Comparison of ENCODE assay signal across 17 cellular contexts in genomic region chr10:125132331-125132730, GRCh38. TPM values are rescaled to one million over a fixed set of nuclear protein-coding genes. Genes with fewer than 3 reads are reported as not detected.
DNase-seq lines count a peak whose midpoint lies in the region; ATAC-seq and TF ChIP-seq lines count a peak whose summit lies in the region.
"Had no signal": no experiment of that assay in that cellular context is flagged by ENCODE, and none has a peak within 500 bp of the region (broad histone marks: within the 10 kb centered on the region; RNA-seq: fewer than 3 reads in every experiment).

No MANE protein-coding gene starts in this region.

- CTCF ChIA-PET in A673 (lab: Charles Lee) = no interaction called here

- H3F3A ChIP-seq in GM23338 (replicated peaks; ENCODE audit: low read depth) = peaks cover 3% of the 10 kb centered on the region
- peaks cover 12% of the 10 kb centered on the region for H3F3A ChIP-seq in neural progenitor cell (ENCODE audit: low read depth)

- H3K27ac Mint-ChIP-seq in GM23338 (no peak overlapping the region), chondrocyte (ENCODE audit: unreplicated experiment) (no peak overlapping the region), neural progenitor cell (no peak overlapping the region)
- H3K27ac Mint-ChIP-seq: B cell; CD4-positive, alpha-beta T cell had no signal

- BruUV-seq in A673 (replicated peaks; lab: Mats Ljungman, UMichigan) = no TSS peak

- H3K9me3 Mint-ChIP-seq in GM23338 (no peaks in the 10 kb centered on the region; the same call in 2 of the 3 replicates), chondrocyte (ENCODE audit: low read depth) (peaks cover 7% of the 10 kb centered on the region), neural progenitor cell (peaks cover 2% of the 10 kb centered on the region)
- H3K9me3 Mint-ChIP-seq: CD4-positive, alpha-beta T cell had no signal

- H3K4me3 Mint-ChIP-seq in GM23338 (no peak overlapping the region; the same call in 2 of the 3 replicates), chondrocyte (ENCODE audit: unreplicated experiment) (no peak overlapping the region), neural progenitor cell (no peak overlapping the region)
- H3K4me3 Mint-ChIP-seq: B cell; CD4-positive, alpha-beta T cell had no signal

- no peak overlapping the region for H3K27ac ChIP-seq in A673 (ENCODE audit: low read depth, low read length, poor library complexity, severe bottlenecking)
- peak overlapping the region; percentile 47; the same call in 1 of the 2 replicates for H3K27ac ChIP-seq in GM23338 (ENCODE audit: low read depth)
- H3K27ac ChIP-seq in neural progenitor cell = no peak overlapping the region
- H3K27ac ChIP-seq: GM23248, PC-9 had no signal

- POLR2A ChIA-PET in A673 (lab: Charles Lee; ENCODE audit: low non-redundant PET) = no interaction called here

- intact Hi-C loops in A673 (cut with micrococcal nuclease; ENCODE audit: unreplicated experiment) = no loop called here

- H3K27me3 ChIP-seq in A673 (replicated peaks; ENCODE audit: insufficient read depth, low read depth, low read length, poor library complexity) (no peaks in the 10 kb centered on the region), GM23338 (ENCODE audit: insufficient read depth) (no peaks in the 10 kb centered on the region), neural progenitor cell (no peaks in the 10 kb centered on the region)

- H4K20me1 ChIP-seq in GM23338 (replicated peaks; ENCODE audit: insufficient read depth) (peaks cover 93% of the 10 kb centered on the region), neural progenitor cell (ENCODE audit: low read depth) (peaks cover 100% of the 10 kb centered on the region)

- no peak overlapping the region for H3K4me3 ChIP-seq in A673 (ENCODE audit: low read depth, low read length, poor library complexity, severe bottlenecking)
- H3K4me3 ChIP-seq in GM23338 = no peak overlapping the region
- H3K4me3 ChIP-seq in neural progenitor cell = no peak overlapping the region
- H3K4me3 ChIP-seq: GM23248, PC-9 had no signal

- ATAC-seq in GM23338 (0 out of 3 replicates have a peak, but pooled peaks have one; percentile 3), GM21526 (IDR thresholded peaks at IDR 0.05; ENCODE audit: low FRiP score, unreplicated experiment) (no peak), GM19035 (IDR thresholded peaks at IDR 0.05; ENCODE audit: unreplicated experiment) (no peak), HG03457 (IDR thresholded peaks at IDR 0.05; ENCODE audit: unreplicated experiment) (no peak)

- H3K9ac ChIP-seq in neural progenitor cell = no peak overlapping the region
- H3K9ac ChIP-seq: GM23248 had no signal

- H3K79me2 ChIP-seq in GM23338 (replicated peaks; ENCODE audit: insufficient read depth) (peaks cover 100% of the 10 kb centered on the region), neural progenitor cell (ENCODE audit: low read depth) (peaks cover 100% of the 10 kb centered on the region)

- H3K36me3 ChIP-seq in A673 (ENCODE audit: insufficient read depth, low read length, poor library complexity, severe bottlenecking) = peaks cover 15% of the 10 kb centered on the region
- H3K36me3 ChIP-seq in GM23338 (ENCODE audit: insufficient read depth) = peaks cover 20% of the 10 kb centered on the region
- peaks cover 4% of the 10 kb centered on the region for H3K36me3 ChIP-seq in neural progenitor cell

- TF ChIP-seq CTCF in A673 (conservative IDR thresholded peaks at IDR 0.05; ENCODE audit: low read depth, low read length) (no peak), GM23338 (conservative IDR thresholded peaks at IDR 0.05; ENCODE audit: low read depth in 2 of 2) (no peak), chondrocyte (IDR thresholded peaks at IDR 0.05) (no peak), neural progenitor cell (IDR thresholded peaks at IDR 0.05) (no peak)

- no peak overlapping the region for H2AFZ ChIP-seq in GM23338
- no peak overlapping the region for H2AFZ ChIP-seq in neural progenitor cell (replicated peaks)
- H2AFZ ChIP-seq: GM23248, PC-9 had no signal

- H3K9me2 ChIP-seq in GM23338 (ENCODE audit: insufficient read depth) = 0 out of 2 replicates have a peak, but pooled peaks cover 2% of the 10 kb centered on the region

- no peak overlapping the region; the same call in 1 of the 2 replicates for H3K4me2 ChIP-seq in GM23338
- peak overlapping the region; percentile 61 for H3K4me2 ChIP-seq in neural progenitor cell
- H3K4me2 ChIP-seq: PC-9 had no signal

- H3K4me1 Mint-ChIP-seq in GM23338 = peaks cover 89% of the 10 kb centered on the region
- H3K4me1 Mint-ChIP-seq in chondrocyte (ENCODE audit: low read depth) = peaks cover 34% of the 10 kb centered on the region
- peaks cover 33% of the 10 kb centered on the region for H3K4me1 Mint-ChIP-seq in neural progenitor cell
- H3K4me1 Mint-ChIP-seq: B cell had no signal

- H3K4me1 ChIP-seq in A673 (ENCODE audit: insufficient read depth, low read length, poor library complexity, severe bottlenecking) = peaks cover 10% of the 10 kb centered on the region
- peaks cover 90% of the 10 kb centered on the region for H3K4me1 ChIP-seq in GM23338 (ENCODE audit: insufficient read depth)
- H3K4me1 ChIP-seq in neural progenitor cell = peaks cover 51% of the 10 kb centered on the region

- H3K9me3 ChIP-seq in A673 (ENCODE audit: low read depth, low read length, poor library complexity, severe bottlenecking) (no peaks in the 10 kb centered on the region), neural progenitor cell (ENCODE audit: low read depth) (no peaks in the 10 kb centered on the region)

- peak; percentile 19 for DNase-seq in A673 (ENCODE audit: low spot score)
- DNase-seq in GM23338 (ENCODE audit: low spot score) = no peak
- peak; percentile 53 for DNase-seq in chondrocyte (ENCODE audit: low spot score)
- peak; percentile 56 for DNase-seq in neural progenitor cell (ENCODE audit: low spot score)
- DNase-seq: CD4-positive, alpha-beta T cell; DMS79 treated with DMSO at 0.1 percent for 48 hours; GM23248; MM.1S; NCI-H1092 treated with DMSO at 0.1 percent for 48 hours; NCI-H1694; NCI-H446; NCI-H748 treated with DMSO at 0.1 percent for 48 hours; PC-9 had no signal

- H3K36me3 Mint-ChIP-seq in GM23338 (ENCODE audit: low read depth) = peaks cover 91% of the 10 kb centered on the region
- H3K36me3 Mint-ChIP-seq in chondrocyte (ENCODE audit: low read depth) = peaks cover 11% of the 10 kb centered on the region
- peaks cover 50% of the 10 kb centered on the region for H3K36me3 Mint-ChIP-seq in neural progenitor cell

- peaks cover 26% of the 10 kb centered on the region for H3K27me3 Mint-ChIP-seq in GM23338 (ENCODE audit: insufficient read depth, low read depth, poor library complexity)
- H3K27me3 Mint-ChIP-seq in chondrocyte (ENCODE audit: low read depth) = no peaks in the 10 kb centered on the region
- peaks cover 6% of the 10 kb centered on the region for H3K27me3 Mint-ChIP-seq in neural progenitor cell (ENCODE audit: insufficient read depth, low read depth)

TF ChIP-seq in GM23338, 12 proteins besides CTCF, POLR2A, EP300 and RAD21 (continues in another document):
- no peak for TF ChIP-seq STAT1 (IDR thresholded peaks at IDR 0.05; ENCODE audit: unreplicated experiment)
- TF ChIP-seq NANOG (IDR thresholded peaks at IDR 0.05; ENCODE audit: borderline replicate concordance) = no peak
- TF ChIP-seq CREB1 (CRISPR knock-in tag; IDR thresholded peaks at IDR 0.05; ENCODE audit: low read depth) = no peak
- no peak for TF ChIP-seq EZH2phosphoT487 (IDR thresholded peaks at IDR 0.05; ENCODE audit: unreplicated experiment)
- no peak for TF ChIP-seq ZNF114 (CRISPR knock-in tag; IDR thresholded peaks at IDR 0.05)
- TF ChIP-seq EZH2 (IDR thresholded peaks at IDR 0.05; ENCODE audit: low read depth, unreplicated experiment) = no peak

RNA-seq across cellular contexts. Expression of gene CTBP2, which starts 28.0 kb away (rescaled TPM):
- total RNA-seq in A673 (2021) = 77.8 and 81.7 TPM in 2 replicates
- 233 and 265 TPM in 2 replicates for total RNA-seq in GM23338 (2014; rRNA removed; shearing (Covaris generic))
- 133 and 138 TPM in 2 replicates for polyA plus RNA-seq in GM23338 (2016; fragmentation: Nextera tagmentation; extraction: Ambion mirVana)
- total RNA-seq in chondrocyte = 62.6 to 90.6 TPM (median 86.4 TPM) in 3 replicates
- total RNA-seq in neural progenitor cell (ENCODE audit: low replicate concordance) = 55.2 and 97.6 TPM in 2 replicates
